ENCODE assay signal across 28 cellular contexts in genomic region chr2:236215761-236216333, GRCh38. TPM values are rescaled to one million over a fixed set of nuclear protein-coding genes. Genes with fewer than 3 reads are reported as not detected.
"Had no signal": no experiment of that assay in that cellular context is flagged by ENCODE, and none has a peak within 500 bp of the region (broad histone marks: within the 10 kb centered on the region; RNA-seq: fewer than 3 reads in every experiment).

No MANE protein-coding gene starts in this region.

- DNase-seq: colonic mucosa; effector CD4-positive, alpha-beta T cell; endodermal cell; erythroblast; heart left ventricle; hippocampal formation; naive thymus-derived CD4-positive, alpha-beta T cell; nephron progenitor cell; posterior cingulate gyrus; sigmoid colon; stimulated activated CD4-positive, alpha-beta T cell treated with anti-CD3 and anti-CD28 coated beads, Interleukin-12 subunit alpha, Interleukin-12 subunit beta, amount 100 ng/mL, for 4 hours; stimulated activated naive CD4-positive, alpha-beta T cell; stomach; substantia nigra; trophoblast cell had no signal

- H3K4me1 ChIP-seq: colonic mucosa, right atrium auricular region, sigmoid colon, stomach had no signal

- H3K36me3 ChIP-seq: colonic mucosa, heart left ventricle, neutrophil, right atrium auricular region, sigmoid colon, stomach had no signal

- H3K9me3 ChIP-seq: colonic mucosa, heart left ventricle, neutrophil, right atrium auricular region, sigmoid colon, stomach had no signal

- ATAC-seq: naive thymus-derived CD4-positive, alpha-beta T cell had no signal

- H3K27ac ChIP-seq: colonic mucosa, heart left ventricle, neutrophil, right atrium auricular region, sigmoid colon, skin epidermis, stomach had no signal

- H3K27me3 ChIP-seq: right atrium auricular region had no signal

- H3K4me3 ChIP-seq: colonic mucosa, heart left ventricle, right atrium auricular region, sigmoid colon, skin epidermis, stomach had no signal

RNA-seq across cellular contexts. Expression of gene GBX2, which starts 47.7 kb away (rescaled TPM):
- total RNA-seq: colonic mucosa; fibroblast of lung; liver; mesenteric fat pad; mononuclear cell; naive thymus-derived CD4-positive, alpha-beta T cell; osteoblast; right atrium auricular region; sigmoid colon had no signal

RNA-seq across cellular contexts. Expression of gene ASB18, which starts 48.4 kb away (rescaled TPM):
- total RNA-seq: colonic mucosa; dermis microvascular lymphatic vessel endothelial cell; endodermal cell; endothelial cell of umbilical vein; fibroblast of lung; glomerular endothelial cell; kidney epithelial cell; liver; mammary epithelial cell; mesenteric fat pad; mononuclear cell; naive thymus-derived CD4-positive, alpha-beta T cell; osteoblast; sigmoid colon; stomach had no signal
